ENCODE assay signal across 7 cellular contexts in genomic region chr1:207807395-207808321, GRCh38. TPM values are rescaled to one million over a fixed set of nuclear protein-coding genes. Genes with fewer than 3 reads are reported as not detected.
A peak's percentile ranks its signal among the peaks of the same experiment; 100 is the strongest.
DNase-seq lines count a peak whose midpoint lies in the region; ATAC-seq, FAIRE-seq and TF ChIP-seq lines count a peak whose summit lies in the region.

No MANE protein-coding gene starts in this region.

- CTCF ChIA-PET in activated CD4-positive, alpha-beta memory T cell treated with anti-CD3 and anti-CD28 coated beads for 36 hours (lab: Charles Lee) = interaction anchor here (1.6 to 1.9 kb wide), 2 partner anchors 10 to 77 kb away, joined by 7 to 10 read pairs; no protein-coding TSS in a partner anchor

- peak overlapping the region; percentile 93 for H3K27ac ChIP-seq in Karpas-422 (ENCODE audit: low read length)
- H3K27ac ChIP-seq in left ventricle myocardium inferior (replicated peaks) = peak overlapping the region; percentile 97
- peak overlapping the region; percentile 67 for H3K27ac ChIP-seq in stomach smooth muscle (ENCODE audit: low read length)

- no peaks in the 10 kb centered on the region for H3K27me3 Mint-ChIP-seq in activated CD4-positive, alpha-beta memory T cell treated with anti-CD3 and anti-CD28 coated beads for 36 hours

- no peak for TF ChIP-seq CTCF in left ventricle myocardium inferior (IDR thresholded peaks at IDR 0.05; ENCODE audit: borderline replicate concordance)

- H3K9me3 ChIP-seq in Karpas-422 (ENCODE audit: low read length) = no peaks in the 10 kb centered on the region
- H3K9me3 ChIP-seq in left ventricle myocardium inferior (replicated peaks) = no peaks in the 10 kb centered on the region
- no peaks in the 10 kb centered on the region for H3K9me3 ChIP-seq in stomach smooth muscle (ENCODE audit: control insufficient read depth in 2 of 2, low read length in 2 of 2)

- H3K4me2 ChIP-seq in Karpas-422 (ENCODE audit: low read depth, low read length, poor library complexity, severe bottlenecking) = peak overlapping the region; percentile 40

- no peak for ATAC-seq in HG03045 (IDR thresholded peaks at IDR 0.05; ENCODE audit: unreplicated experiment)

- H3K4me3 ChIP-seq in Karpas-422 (ENCODE audit: low read length) (peak overlapping the region; percentile 8; the same call in 1 of the 2 replicates), left ventricle myocardium inferior (peak overlapping the region; percentile 43), stomach smooth muscle (ENCODE audit: low read length in 2 of 2) (peak overlapping the region in 1 of 2 donors; percentile 22)

- intact Hi-C loops in activated CD4-positive, alpha-beta memory T cell treated with anti-CD3 and anti-CD28 coated beads for 36 hours (cut with micrococcal nuclease) = no loop called here
- intact Hi-C loops in left ventricle myocardium inferior (cut with micrococcal nuclease) = no loop called here

- peak; percentile 73 for DNase-seq in Karpas-422
- no peak for DNase-seq in activated CD4-positive, alpha-beta memory T cell treated with anti-CD3 and anti-CD28 coated beads for 36 hours
- DNase-seq in left ventricle myocardium inferior = peak; percentile 73
- DNase-seq in central memory CD4-positive, alpha-beta T cell = no peak
- DNase-seq in urothelium cell line (ENCODE audit: low spot score) = no peak

- no peak overlapping the region for H3K4me3 Mint-ChIP-seq in activated CD4-positive, alpha-beta memory T cell treated with anti-CD3 and anti-CD28 coated beads for 36 hours

- H4K20me1 ChIP-seq in Karpas-422 (ENCODE audit: insufficient read depth, low read depth, low read length) = peaks cover 39% of the 10 kb centered on the region

- peaks cover 56% of the 10 kb centered on the region for H3K36me3 Mint-ChIP-seq in activated CD4-positive, alpha-beta memory T cell treated with anti-CD3 and anti-CD28 coated beads for 36 hours

- POLR2A ChIA-PET in activated CD4-positive, alpha-beta memory T cell treated with anti-CD3 and anti-CD28 coated beads for 36 hours (lab: Charles Lee) = interaction anchor here (1.2 kb wide), 1 partner anchor 10 kb away, joined by 3 read pairs; no protein-coding TSS in a partner anchor

- peaks cover 87% of the 10 kb centered on the region for H3K4me1 ChIP-seq in Karpas-422 (ENCODE audit: low read length)
- peaks cover 100% of the 10 kb centered on the region for H3K4me1 ChIP-seq in left ventricle myocardium inferior
- H3K4me1 ChIP-seq in stomach smooth muscle (ENCODE audit: control insufficient read depth, insufficient read depth, low read length) = peaks cover 74% of the 10 kb centered on the region

- H3K36me3 ChIP-seq in Karpas-422 (ENCODE audit: insufficient read depth, low read length) (peaks cover 64% of the 10 kb centered on the region), left ventricle myocardium inferior (peaks cover 97% of the 10 kb centered on the region), stomach smooth muscle (ENCODE audit: control insufficient read depth in 2 of 2, insufficient read depth in 2 of 2, low read length in 2 of 2) (peaks cover 78 to 87% of the 10 kb centered on the region in 2 donors)

- no peaks in the 10 kb centered on the region for H3K9me3 Mint-ChIP-seq in activated CD4-positive, alpha-beta memory T cell treated with anti-CD3 and anti-CD28 coated beads for 36 hours

- H3K4me1 Mint-ChIP-seq in activated CD4-positive, alpha-beta memory T cell treated with anti-CD3 and anti-CD28 coated beads for 36 hours (ENCODE audit: low read depth) = peaks cover 50% of the 10 kb centered on the region

- H3K9ac ChIP-seq in Karpas-422 (ENCODE audit: low read length) (peak overlapping the region; percentile 40), stomach smooth muscle (ENCODE audit: low read length in 2 of 2) (no peak overlapping the region)

- H3K27ac Mint-ChIP-seq in activated CD4-positive, alpha-beta memory T cell treated with anti-CD3 and anti-CD28 coated beads for 36 hours = peak overlapping the region; percentile 74

- no peak for FAIRE-seq in urothelium cell line (lab: Jason Lieb, UNC)

- H3K27me3 ChIP-seq in Karpas-422 (ENCODE audit: low read length) (no peaks in the 10 kb centered on the region), left ventricle myocardium inferior (ENCODE audit: low read depth) (no peaks in the 10 kb centered on the region), stomach smooth muscle (ENCODE audit: control insufficient read depth in 1 of 2, insufficient read depth in 2 of 2, low read length in 2 of 2) (no peaks in the 10 kb centered on the region)

- H3K9me2 ChIP-seq in Karpas-422 (replicated peaks; ENCODE audit: insufficient read depth, low read length) = no peaks in the 10 kb centered on the region

- no peak overlapping the region for H2AFZ ChIP-seq in Karpas-422 (ENCODE audit: low read length)

- H3K79me2 ChIP-seq in Karpas-422 (ENCODE audit: low read length) = peaks cover 39% of the 10 kb centered on the region

RNA-seq across cellular contexts. Expression of gene CD46, which starts 55.8 kb away (rescaled TPM):
- total RNA-seq in Karpas-422 (2014; rRNA removed; shearing (Covaris generic); ENCODE audit: low replicate concordance) = 64.2 and 152 TPM in 2 replicates
- total RNA-seq in activated CD4-positive, alpha-beta memory T cell treated with anti-CD3 and anti-CD28 coated beads for 36 hours = 10 to 100 TPM; 94.6 to 96.9 TPM
- 105 TPM for total RNA-seq in left ventricle myocardium inferior

Comparison
In these comparisons a context has a peak if more than half of its experiments do, and no peak if none do; other contexts are left out.
1. DNase-seq: peak in Karpas-422 (single experiment) and left ventricle myocardium inferior (single experiment); none in activated CD4-positive, alpha-beta memory T cell treated with anti-CD3 and anti-CD28 coated beads for 36 hours (single experiment), central memory CD4-positive, alpha-beta T cell (single experiment) and urothelium cell line (single experiment).
2. Peak in every context shown above with its lines, with median percentiles within 50 percentile points of each other: H3K27ac ChIP-seq.